In genomic region chr6:5100806-5101205, GRCh38 we compare ENCODE assay signal across 38 cellular contexts. TPM values are rescaled to one million over a fixed set of nuclear protein-coding genes. Genes with fewer than 3 reads are reported as not detected.
"Had no signal": no experiment of that assay in that cellular context is flagged by ENCODE, and none has a peak within 500 bp of the region (broad histone marks: within the 10 kb centered on the region; RNA-seq: fewer than 3 reads in every experiment).

No MANE protein-coding gene starts in this region.

- H3K4me3 ChIP-seq: adrenal gland, breast epithelium, cardiac muscle cell, colonic mucosa, dorsolateral prefrontal cortex had no signal

- H3K9me3 Mint-ChIP-seq: activated B cell treated with CpG ODN at 0.5 μM for 24 hours; activated naive CD4-positive, alpha-beta T cell treated with anti-CD3 and anti-CD28 coated beads for 36 hours; activated naive CD4-positive, alpha-beta T cell treated with anti-CD3 and anti-CD28 coated beads, Interleukin-2, amount 50 U/mL, for 24 hours; activated naive CD8-positive, alpha-beta T cell treated with anti-CD3 and anti-CD28 coated beads for 36 hours; activated T-helper 1 cell treated with anti-CD3 and anti-CD28 coated beads, Interleukin-12 subunit alpha, Interleukin-12 subunit beta, Interleukin-2, Interleukin-4 antibody, amounts not matched to agents 30 ng/mL and 10 ng/mL and 1 ng/mL, durations not matched to agents 14 hours and 24 hours and 36 hours; activated T-helper 2 cell treated with anti-CD3 and anti-CD28 coated beads, Interferon-gamma antibody, Interleukin-2, Interleukin-4, amounts not matched to agents 10 μg/mL and 5 μg/mL and 100 μg/mL, durations not matched to agents 14 hours and 24 hours and 36 hours; dendritic cell treated with granulocyte-macrophage colony-stimulating factor and Interleukin-4, amounts not matched to agents 40 ng/mL and 50 ng/mL, for 4 days; endodermal cell; T-helper 2 cell treated with Interferon-gamma antibody and Interleukin-4, amounts not matched to agents 5 μg/mL and 100 μg/mL, for 36 hours had no signal

- H3K27ac Mint-ChIP-seq: activated B cell treated with CpG ODN at 0.5 μM for 24 hours; activated CD8-positive, alpha-beta memory T cell treated with anti-CD3 and anti-CD28 coated beads, Interleukin-2, amount 10 ng/mL, durations not matched to agents 7 days and 5 days; activated CD8-positive, alpha-beta T cell treated with anti-CD3 and anti-CD28 coated beads, Interleukin-2, amount 10 ng/mL, durations not matched to agents 7 days and 5 days; activated naive CD4-positive, alpha-beta T cell treated with anti-CD3 and anti-CD28 coated beads for 36 hours; activated naive CD4-positive, alpha-beta T cell treated with anti-CD3 and anti-CD28 coated beads, Interleukin-2, amount 50 U/mL, for 24 hours; activated naive CD8-positive, alpha-beta T cell treated with anti-CD3 and anti-CD28 coated beads for 36 hours; activated naive CD8-positive, alpha-beta T cell treated with anti-CD3 and anti-CD28 coated beads, Interleukin-2, amount 50 U/mL, for 24 hours; activated T-helper 1 cell treated with anti-CD3 and anti-CD28 coated beads, Interleukin-12 subunit alpha, Interleukin-12 subunit beta, Interleukin-2, Interleukin-4 antibody, amounts not matched to agents 30 ng/mL and 10 ng/mL and 1 ng/mL, durations not matched to agents 14 hours and 24 hours and 36 hours; activated T-helper 2 cell treated with anti-CD3 and anti-CD28 coated beads, Interferon-gamma antibody, Interleukin-2, Interleukin-4, amounts not matched to agents 10 μg/mL and 5 μg/mL and 100 μg/mL, durations not matched to agents 14 hours and 24 hours and 36 hours; brain; dendritic cell treated with granulocyte-macrophage colony-stimulating factor and Interleukin-4, amounts not matched to agents 40 ng/mL and 50 ng/mL, for 4 days; endodermal cell; T-helper 17 cell; T-helper 2 cell treated with Interferon-gamma antibody and Interleukin-4, amounts not matched to agents 5 μg/mL and 100 μg/mL, for 36 hours had no signal

- H3K9me3 ChIP-seq: adrenal gland, breast epithelium, colonic mucosa had no signal

- H3K4me1 Mint-ChIP-seq: activated CD8-positive, alpha-beta memory T cell treated with anti-CD3 and anti-CD28 coated beads, Interleukin-2, amount 10 ng/mL, durations not matched to agents 7 days and 5 days; activated naive CD4-positive, alpha-beta T cell treated with anti-CD3 and anti-CD28 coated beads, Interleukin-2, amount 50 U/mL, for 24 hours; activated naive CD8-positive, alpha-beta T cell treated with anti-CD3 and anti-CD28 coated beads for 36 hours; activated naive CD8-positive, alpha-beta T cell treated with anti-CD3 and anti-CD28 coated beads, Interleukin-2, amount 50 U/mL, for 24 hours; brain had no signal

- H3K27me3 ChIP-seq: adrenal gland, breast epithelium, cardiac muscle cell, colonic mucosa, dorsolateral prefrontal cortex had no signal

- DNase-seq: activated B cell treated with CpG ODN at 0.5 μM for 24 hours; activated CD4-positive, alpha-beta T cell treated with anti-CD3 and anti-CD28 coated beads for 48 hours; activated CD4-positive, alpha-beta T cell treated with anti-CD3 and anti-CD28 coated beads, Interleukin-2, amount 50 U/mL, for 1 hour; activated CD4-positive, alpha-beta T cell treated with anti-CD3 and anti-CD28 coated beads, Interleukin-2, amount 50 U/mL, for 48 hours; activated CD8-positive, alpha-beta memory T cell treated with anti-CD3 and anti-CD28 coated beads, Interleukin-2, amount 10 ng/mL, durations not matched to agents 7 days and 5 days; activated CD8-positive, alpha-beta memory T cell treated with anti-CD3 and anti-CD28 coated beads, Interleukin-2, amount 50 U/mL, for 4 hours; activated CD8-positive, alpha-beta T cell treated with anti-CD3 and anti-CD28 coated beads, Interleukin-2, amount 10 ng/mL, durations not matched to agents 7 days and 5 days; activated effector memory CD4-positive, alpha-beta T cell treated with anti-CD3 and anti-CD28 coated beads, Interleukin-2, amount 50 U/mL, for 16 hours; activated naive CD4-positive, alpha-beta T cell treated with anti-CD3 and anti-CD28 coated beads for 36 hours; activated naive CD8-positive, alpha-beta T cell treated with anti-CD3 and anti-CD28 coated beads for 36 hours; activated naive CD8-positive, alpha-beta T cell treated with anti-CD3 and anti-CD28 coated beads, Interleukin-2, amount 50 U/mL, for 24 hours; activated T-cell treated with anti-CD3 and anti-CD28 coated beads, Interleukin-2, amount 50 U/mL, for 1 hour; activated T-cell treated with anti-CD3 and anti-CD28 coated beads, Interleukin-2, amount 50 U/mL, for 48 hours; amygdala; aorta; central memory CD4-positive, alpha-beta T cell; cerebellar nuclear complex; colonic mucosa; dorsolateral prefrontal cortex; effector memory CD4-positive, alpha-beta T cell; endodermal cell; foreskin fibroblast; T-helper 1 cell; T-helper 17 cell; T1000; WERI-Rb-1 had no signal

- FAIRE-seq: frontal cortex had no signal

- H3K27me3 Mint-ChIP-seq: activated B cell treated with CpG ODN at 0.5 μM for 24 hours; activated CD8-positive, alpha-beta memory T cell treated with anti-CD3 and anti-CD28 coated beads, Interleukin-2, amount 10 ng/mL, durations not matched to agents 7 days and 5 days; activated naive CD4-positive, alpha-beta T cell treated with anti-CD3 and anti-CD28 coated beads, Interleukin-2, amount 50 U/mL, for 24 hours; activated naive CD8-positive, alpha-beta T cell treated with anti-CD3 and anti-CD28 coated beads for 36 hours; activated naive CD8-positive, alpha-beta T cell treated with anti-CD3 and anti-CD28 coated beads, Interleukin-2, amount 50 U/mL, for 24 hours; brain; dendritic cell treated with granulocyte-macrophage colony-stimulating factor and Interleukin-4, amounts not matched to agents 40 ng/mL and 50 ng/mL, for 4 days; T-helper 17 cell had no signal

- H3K27ac ChIP-seq: adrenal gland, breast epithelium, cardiac muscle cell, colonic mucosa, dorsolateral prefrontal cortex, WERI-Rb-1 had no signal

- ATAC-seq: activated CD4-positive, CD25-positive, alpha-beta regulatory T cell treated with anti-CD3 and anti-CD28 coated beads, Interleukin-2, amount 50 U/mL, for 24 hours; activated CD8-positive, alpha-beta memory T cell treated with anti-CD3 and anti-CD28 coated beads, Interleukin-2, amount 10 ng/mL, durations not matched to agents 7 days and 5 days; activated CD8-positive, alpha-beta T cell treated with anti-CD3 and anti-CD28 coated beads, Interleukin-2, amount 10 ng/mL, durations not matched to agents 7 days and 5 days; activated naive CD8-positive, alpha-beta T cell treated with anti-CD3 and anti-CD28 coated beads, Interleukin-2, amount 50 U/mL, for 24 hours; esophagus mucosa; T-helper 17 cell had no signal

- H3K4me3 Mint-ChIP-seq: activated B cell treated with CpG ODN at 0.5 μM for 24 hours; activated CD8-positive, alpha-beta memory T cell treated with anti-CD3 and anti-CD28 coated beads, Interleukin-2, amount 10 ng/mL, durations not matched to agents 7 days and 5 days; activated CD8-positive, alpha-beta T cell treated with anti-CD3 and anti-CD28 coated beads, Interleukin-2, amount 10 ng/mL, durations not matched to agents 7 days and 5 days; activated naive CD4-positive, alpha-beta T cell treated with anti-CD3 and anti-CD28 coated beads for 36 hours; activated naive CD4-positive, alpha-beta T cell treated with anti-CD3 and anti-CD28 coated beads, Interleukin-2, amount 50 U/mL, for 24 hours; activated naive CD8-positive, alpha-beta T cell treated with anti-CD3 and anti-CD28 coated beads for 36 hours; activated naive CD8-positive, alpha-beta T cell treated with anti-CD3 and anti-CD28 coated beads, Interleukin-2, amount 50 U/mL, for 24 hours; activated T-helper 1 cell treated with anti-CD3 and anti-CD28 coated beads, Interleukin-12 subunit alpha, Interleukin-12 subunit beta, Interleukin-2, Interleukin-4 antibody, amounts not matched to agents 30 ng/mL and 10 ng/mL and 1 ng/mL, durations not matched to agents 14 hours and 24 hours and 36 hours; brain; dendritic cell treated with granulocyte-macrophage colony-stimulating factor and Interleukin-4, amounts not matched to agents 40 ng/mL and 50 ng/mL, for 4 days; endodermal cell; T-helper 17 cell; T-helper 2 cell treated with Interferon-gamma antibody and Interleukin-4, amounts not matched to agents 5 μg/mL and 100 μg/mL, for 36 hours had no signal

- H3K36me3 ChIP-seq: adrenal gland, breast epithelium, cardiac muscle cell, colonic mucosa, WERI-Rb-1 had no signal

- H3K36me3 Mint-ChIP-seq: activated CD8-positive, alpha-beta memory T cell treated with anti-CD3 and anti-CD28 coated beads, Interleukin-2, amount 10 ng/mL, durations not matched to agents 7 days and 5 days; activated naive CD4-positive, alpha-beta T cell treated with anti-CD3 and anti-CD28 coated beads, Interleukin-2, amount 50 U/mL, for 24 hours had no signal

- H3K4me1 ChIP-seq: adrenal gland, breast epithelium, colonic mucosa had no signal

RNA-seq across cellular contexts. Expression of gene PPP1R3G, which starts 15.7 kb away (rescaled TPM):
- total RNA-seq: activated CD8-positive, alpha-beta memory T cell treated with anti-CD3 and anti-CD28 coated beads, Interleukin-2, amount 10 ng/mL, durations not matched to agents 7 days and 5 days; activated naive CD4-positive, alpha-beta T cell treated with anti-CD3 and anti-CD28 coated beads for 36 hours; activated T-helper 1 cell treated with anti-CD3 and anti-CD28 coated beads, Interleukin-12 subunit alpha, Interleukin-12 subunit beta, Interleukin-2, Interleukin-4 antibody, amounts not matched to agents 30 ng/mL and 10 ng/mL and 1 ng/mL, durations not matched to agents 14 hours and 24 hours and 36 hours; endodermal cell; T-helper 17 cell had no signal
